ENCODE assay signal across 18 cellular contexts in the genomic region with DNA sequence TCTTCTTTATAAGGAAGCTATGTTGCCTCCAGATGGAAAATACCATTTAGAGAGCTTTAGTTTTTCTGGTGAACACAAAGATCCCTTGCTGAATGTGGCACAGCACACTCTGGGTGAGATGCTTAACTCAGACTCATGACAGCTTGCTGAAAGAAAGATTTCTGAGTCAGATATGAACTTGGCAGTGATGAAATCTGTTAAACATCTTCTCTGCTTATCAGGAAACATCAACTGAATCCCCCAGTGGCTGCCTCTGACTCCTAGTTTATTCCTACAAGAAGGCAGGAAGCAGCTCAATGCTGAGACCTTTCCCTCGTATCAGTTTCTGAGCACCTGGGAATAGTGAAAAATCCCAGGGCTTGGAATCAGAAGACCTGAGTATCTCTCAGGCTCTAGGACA.
DNase-seq lines count a peak whose midpoint lies in the region; ATAC-seq, FAIRE-seq and TF ChIP-seq lines count a peak whose summit lies in the region.
"Had no signal": no experiment of that assay in that cellular context is flagged by ENCODE, and none has a peak within 500 bp of the region (broad histone marks: within the 10 kb centered on the region; RNA-seq: fewer than 3 reads in every experiment).

No MANE protein-coding gene starts in this region.

- H3K4me2 ChIP-seq in neural cell (ENCODE audit: low read length): no peak overlapping the region
- H3K4me2 ChIP-seq: GM23338 had no signal

- TF ChIP-seq CTCF in fibroblast of mammary gland (conservative IDR thresholded peaks at IDR 0.05; ENCODE audit: control insufficient read depth, insufficient read depth, low read depth, low read length) (no peak), neural cell (IDR thresholded peaks at IDR 0.05; ENCODE audit: poor library complexity, severe bottlenecking) (no peak), D721Med (IDR thresholded peaks at IDR 0.05; ENCODE audit: insufficient read depth, missing control alignments) (no peak)

- no peak overlapping the region for H3K9ac ChIP-seq in neural cell (ENCODE audit: low read length)

- no peak for FAIRE-seq in D721Med (lab: Jason Lieb, UNC)
- FAIRE-seq: HTR-8/SVneo, K562 had no signal

- peak overlapping the region; percentile 40 for H3K27ac ChIP-seq in neural cell (ENCODE audit: low read length)
- H3K27ac ChIP-seq: Peyer's patch had no signal

- no peaks in the 10 kb centered on the region for H3K27me3 Mint-ChIP-seq in activated T-cell treated with anti-CD3 and anti-CD28 coated beads, Interleukin-2, amount 50 U/mL, for 24 hours
- H3K27me3 Mint-ChIP-seq: CD4-positive, CD25-positive, alpha-beta regulatory T cell had no signal

- H2AFZ ChIP-seq in neural cell (ENCODE audit: low read depth, low read length): no peak overlapping the region
- H2AFZ ChIP-seq: GM23338 had no signal

- no peaks in the 10 kb centered on the region for H3K79me2 ChIP-seq in neural cell (replicated peaks; ENCODE audit: insufficient read depth, low read length)

- TF ChIP-seq EP300 in neural cell (conservative IDR thresholded peaks at IDR 0.05; ENCODE audit: poor library complexity, severe bottlenecking): peak; percentile 57

- H3K36me3 ChIP-seq in neural cell (ENCODE audit: insufficient read depth, low read length): no peaks in the 10 kb centered on the region
- H3K36me3 ChIP-seq: Peyer's patch had no signal

- H3K9me3 Mint-ChIP-seq in activated T-cell treated with anti-CD3 and anti-CD28 coated beads, Interleukin-2, amount 50 U/mL, for 24 hours: no peaks in the 10 kb centered on the region
- H3K9me3 Mint-ChIP-seq: GM23338 had no signal

- no peaks in the 10 kb centered on the region for H3K4me1 Mint-ChIP-seq in activated T-cell treated with anti-CD3 and anti-CD28 coated beads, Interleukin-2, amount 50 U/mL, for 24 hours (ENCODE audit: low read depth)
- H3K4me1 Mint-ChIP-seq: CD4-positive, CD25-positive, alpha-beta regulatory T cell; GM23338 had no signal

- peak; percentile 45; the same call in 2 of the 3 replicates for ATAC-seq in SK-N-SH treated with all-trans-retinoic acid at 6 μM for 48 hours
- ATAC-seq: GM23338, K562 had no signal

- H3F3A ChIP-seq in neural cell (ENCODE audit: insufficient read depth, low read length, poor library complexity, severe bottlenecking): no peaks in the 10 kb centered on the region

- H3K27ac Mint-ChIP-seq in activated T-cell treated with anti-CD3 and anti-CD28 coated beads, Interleukin-2, amount 50 U/mL, for 24 hours: no peak overlapping the region
- H3K27ac Mint-ChIP-seq: CD4-positive, CD25-positive, alpha-beta regulatory T cell; GM23338 had no signal

- no peaks in the 10 kb centered on the region for H3K27me3 ChIP-seq in neural cell (ENCODE audit: insufficient read depth, low read depth, low read length)
- H3K27me3 ChIP-seq: Peyer's patch had no signal

- no peak for TF ChIP-seq RAD21 in neural cell (conservative IDR thresholded peaks at IDR 0.05)

- H3K36me3 Mint-ChIP-seq in activated T-cell treated with anti-CD3 and anti-CD28 coated beads, Interleukin-2, amount 50 U/mL, for 24 hours (ENCODE audit: low read depth): no peaks in the 10 kb centered on the region
- H3K36me3 Mint-ChIP-seq: CD4-positive, CD25-positive, alpha-beta regulatory T cell had no signal

- H3K9me2 ChIP-seq in neural cell (ENCODE audit: insufficient read depth, low read length): no peaks in the 10 kb centered on the region

- H3K9me3 ChIP-seq in neural cell (ENCODE audit: low read length): no peaks in the 10 kb centered on the region

- H3K4me3 Mint-ChIP-seq in activated T-cell treated with anti-CD3 and anti-CD28 coated beads, Interleukin-2, amount 50 U/mL, for 24 hours: no peak overlapping the region
- H3K4me3 Mint-ChIP-seq: CD4-positive, CD25-positive, alpha-beta regulatory T cell; GM23338 had no signal

- DNase-seq in EH (ENCODE audit: low read depth): peak; percentile 57
- peak; percentile 52 for DNase-seq in fibroblast of mammary gland (ENCODE audit: low read depth)
- no peak for DNase-seq in D721Med (ENCODE audit: insufficient read length, low spot score)
- DNase-seq in activated T-cell treated with anti-CD3 and anti-CD28 coated beads, Interleukin-2, amount 50 U/mL, for 24 hours: no peak
- DNase-seq in activated naive CD4-positive, alpha-beta T cell treated with Interleukin-2 at 50 U/mL for 16 hours: no peak
- DNase-seq in stimulated activated naive CD4-positive, alpha-beta T cell treated with Interleukin-2 at 50 U/mL for 16 hours (lab: John Stamatoyannopoulos, UW): no peak
- DNase-seq: CD4-positive, CD25-positive, alpha-beta regulatory T cell; DMS79; GF-D8; NCI-H446 treated with DMSO at 0.1 percent for 48 hours; NCI-H82; Peyer's patch; SHP77 treated with DMSO at 0.1 percent for 48 hours had no signal

- H3K4me3 ChIP-seq in fibroblast of mammary gland (ENCODE audit: control insufficient read depth, low read depth, low read length): no peak overlapping the region
- peak overlapping the region; percentile 9 for H3K4me3 ChIP-seq in neural cell (ENCODE audit: low read length)
- H3K4me3 ChIP-seq: GM23338, K562, Peyer's patch had no signal

- no peaks in the 10 kb centered on the region for H4K20me1 ChIP-seq in neural cell (ENCODE audit: insufficient read depth)

TF ChIP-seq in SK-N-SH treated with all-trans-retinoic acid at 6 μM for 48 hours, 23 proteins besides CTCF, POLR2A, EP300 and RAD21:
- TF ChIP-seq SNAI2 (CRISPR knock-in tag; IDR thresholded peaks at IDR 0.05): no peak
- TF ChIP-seq PATZ1 (CRISPR knock-in tag; IDR thresholded peaks at IDR 0.05; ENCODE audit: borderline replicate concordance): no peak
- no peak for TF ChIP-seq ISL1 (CRISPR knock-in tag; IDR thresholded peaks at IDR 0.05)
- no peak for TF ChIP-seq ZFP30 (CRISPR knock-in tag; IDR thresholded peaks at IDR 0.05)
- no peak for TF ChIP-seq ZC3H10 (CRISPR knock-in tag; IDR thresholded peaks at IDR 0.05)
- no peak for TF ChIP-seq ZFP3 (CRISPR knock-in tag; IDR thresholded peaks at IDR 0.05)
- TF ChIP-seq BACH2 (CRISPR knock-in tag; IDR thresholded peaks at IDR 0.05; ENCODE audit: borderline replicate concordance): no peak
- TF ChIP-seq ZNF70 (CRISPR knock-in tag; IDR thresholded peaks at IDR 0.05): no peak
- no peak for TF ChIP-seq TCF4 (CRISPR knock-in tag; IDR thresholded peaks at IDR 0.05; ENCODE audit: borderline replicate concordance)
- TF ChIP-seq CSDC2 (CRISPR knock-in tag; IDR thresholded peaks at IDR 0.05): no peak

TF ChIP-seq in neural cell, 6 proteins besides CTCF, POLR2A, EP300 and RAD21:
- TF ChIP-seq REST (IDR thresholded peaks at IDR 0.05; ENCODE audit: borderline replicate concordance) (peak; percentile 61), EZH2 (IDR thresholded peaks at IDR 0.05; ENCODE audit: borderline replicate concordance, insufficient read depth, low read length, poor library complexity, severe bottlenecking) (no peak), POLR2AphosphoS5 (IDR thresholded peaks at IDR 0.05) (peak; percentile 37)
TF ChIP-seq in neural cell: peak in this region for 2.

Comparison
In these comparisons a context has a peak if more than half of its experiments do, and no peak if none do; other contexts are left out.
1. DNase-seq: peak in EH (single experiment) and fibroblast of mammary gland (single experiment); none in D721Med (single experiment), activated T-cell treated with anti-CD3 and anti-CD28 coated beads, Interleukin-2, amount 50 U/mL, for 24 hours (single experiment), activated naive CD4-positive, alpha-beta T cell treated with Interleukin-2 at 50 U/mL for 16 hours (single experiment) and stimulated activated naive CD4-positive, alpha-beta T cell treated with Interleukin-2 at 50 U/mL for 16 hours (single experiment).